In the genomic region with DNA sequence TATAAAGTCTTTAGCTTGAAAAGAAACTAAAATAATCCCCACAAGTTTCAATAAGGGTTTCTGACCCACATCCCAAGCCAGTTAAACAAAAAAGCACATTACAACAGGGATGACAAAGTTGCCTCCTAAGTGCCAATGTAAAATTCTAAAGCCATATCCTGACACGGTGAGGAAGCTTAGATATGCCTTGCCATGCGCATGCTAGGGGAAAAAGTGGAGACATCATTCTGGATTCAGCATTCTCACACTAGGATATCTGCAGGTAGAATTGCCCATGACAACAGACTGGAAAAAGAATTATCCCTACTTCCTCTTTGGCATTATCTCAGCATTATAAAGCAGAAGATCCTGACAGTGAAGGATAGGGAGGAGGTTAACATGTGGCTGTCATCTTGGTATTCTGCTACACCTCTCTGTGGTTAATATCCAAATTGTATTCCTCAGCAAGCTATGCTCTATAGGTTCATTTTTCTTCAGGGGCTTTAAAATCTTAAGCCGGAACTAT, we compare ENCODE assay signal across 1 cellular context.
TF ChIP-seq lines count a peak whose summit lies in the region.

No MANE protein-coding gene starts in this region.

TF ChIP-seq in IMR-90, 13 proteins besides CTCF, POLR2A, EP300 and RAD21 (continued from another document):
- TF ChIP-seq, protein P1, sequence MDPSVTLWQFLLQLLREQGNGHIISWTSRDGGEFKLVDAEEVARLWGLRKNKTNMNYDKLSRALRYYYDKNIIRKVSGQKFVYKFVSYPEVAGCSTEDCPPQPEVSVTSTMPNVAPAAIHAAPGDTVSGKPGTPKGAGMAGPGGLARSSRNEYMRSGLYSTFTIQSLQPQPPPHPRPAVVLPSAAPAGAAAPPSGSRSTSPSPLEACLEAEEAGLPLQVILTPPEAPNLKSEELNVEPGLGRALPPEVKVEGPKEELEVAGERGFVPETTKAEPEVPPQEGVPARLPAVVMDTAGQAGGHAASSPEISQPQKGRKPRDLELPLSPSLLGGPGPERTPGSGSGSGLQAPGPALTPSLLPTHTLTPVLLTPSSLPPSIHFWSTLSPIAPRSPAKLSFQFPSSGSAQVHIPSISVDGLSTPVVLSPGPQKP (IDR thresholded peaks at IDR 0.05; ENCODE audit: borderline replicate concordance, low read depth, low read length) = no peak
- TF ChIP-seq CEBPB (IDR thresholded peaks at IDR 0.05; ENCODE audit: low read depth, low read length) = no peak
